Comparison of ENCODE assay signal across 1 cellular context in genomic region chr19:339262-339887, GRCh38.
TF ChIP-seq lines count a peak whose summit lies in the region.

No MANE protein-coding gene starts in this region.

TF ChIP-seq in endothelial cell of umbilical vein, 7 proteins besides CTCF, POLR2A, EP300 and RAD21:
- TF ChIP-seq MAX (IDR thresholded peaks at IDR 0.05; ENCODE audit: insufficient read depth, insufficient read length) (peak; percentile 73), POLR2AphosphoS5 (IDR thresholded peaks at IDR 0.05; ENCODE audit: insufficient read depth, low read depth, low read length) (no peak)
